Comparison of ENCODE assay signal across 8 cellular contexts in the genomic region with DNA sequence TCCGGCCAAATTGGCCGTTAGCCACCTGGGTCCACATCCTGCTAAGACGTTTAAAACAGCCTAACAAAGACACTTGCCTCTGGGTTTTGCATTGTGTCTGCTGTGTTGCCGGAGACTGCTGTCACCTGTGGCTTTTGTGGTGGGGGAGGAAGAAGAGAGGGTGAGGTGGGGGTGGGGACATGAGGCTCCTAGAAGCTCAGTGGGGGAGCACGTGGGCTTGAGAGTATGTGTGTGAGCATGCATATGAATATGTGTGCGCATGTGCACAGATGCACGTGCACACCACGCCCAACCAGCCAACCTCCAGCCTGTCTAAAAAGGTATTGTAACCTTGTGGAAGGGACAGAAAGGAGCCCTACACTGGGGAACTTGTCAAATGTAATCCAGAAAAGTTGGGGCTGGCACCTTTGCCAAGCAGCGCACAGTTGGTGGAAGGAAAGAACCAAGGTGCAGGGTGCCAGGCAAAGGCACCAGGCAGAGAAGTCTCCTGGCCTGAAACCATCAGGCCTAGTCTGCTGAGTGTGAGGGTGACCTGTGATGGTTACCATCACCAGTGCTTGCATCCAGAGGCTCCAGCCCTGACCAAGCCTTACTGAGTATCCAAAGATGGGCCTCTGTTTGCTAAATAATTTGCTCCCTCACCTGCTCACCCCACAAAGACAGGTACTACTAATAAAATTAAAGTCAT. TPM values are rescaled to one million over a fixed set of nuclear protein-coding genes. Genes with fewer than 3 reads are reported as not detected.
A peak's percentile ranks its signal among the peaks of the same experiment; 100 is the strongest.
DNase-seq lines count a peak whose midpoint lies in the region; ATAC-seq, FAIRE-seq and TF ChIP-seq lines count a peak whose summit lies in the region.

No MANE protein-coding gene starts in this region.

- no peak for FAIRE-seq in HepG2 (lab: Jason Lieb, UNC)

- 50% methylated on average over 6 of the region's 9 CpGs for WGBS in HepG2 (ENCODE audit: low lambda C conversion rate)

- no peak for TF ChIP-seq EP300 in HepG2 (IDR thresholded peaks at IDR 0.05; ENCODE audit: low read depth in 2 of 2, low read length in 2 of 2)
- TF ChIP-seq EP300 in HepG2 (CRISPR knock-in tag; IDR thresholded peaks at IDR 0.05; ENCODE audit: borderline replicate concordance): no peak

- intact Hi-C loops in activated CD4-positive, alpha-beta T cell treated with anti-CD3 and anti-CD28 coated beads for 36 hours (cut with DNase I, micrococcal nuclease): loop anchor here (1.0 to 10.0 kb wide), 4 partner anchors 9 to 495 kb away; a partner anchor contains a TSS
- intact Hi-C loops in HepG2 (cut with micrococcal nuclease; ENCODE audit: unreplicated experiment): no loop called here

- H3K4me3 Mint-ChIP-seq in activated CD4-positive, alpha-beta T cell treated with anti-CD3 and anti-CD28 coated beads for 36 hours: peak overlapping the region; percentile 52

- ATAC-seq in GM18867 (IDR thresholded peaks at IDR 0.05; ENCODE audit: unreplicated experiment) (peak; percentile 49), HG03064 (IDR thresholded peaks at IDR 0.05; ENCODE audit: low read depth, unreplicated experiment) (peak; percentile 32), HepG2 (no peak), HG02571 (IDR thresholded peaks at IDR 0.05; ENCODE audit: unreplicated experiment) (no peak)
- ATAC-seq in activated CD4-positive, alpha-beta T cell treated with anti-CD3 and anti-CD28 coated beads for 36 hours: peak; percentile 73

- POLR2A ChIA-PET in activated CD4-positive, alpha-beta T cell treated with anti-CD3 and anti-CD28 coated beads for 36 hours (lab: Charles Lee): interaction anchor here (0.7 to 1.1 kb wide), 2 partner anchors 10 to 12 kb away, joined by 3 to 4 read pairs; no protein-coding TSS in a partner anchor
- POLR2A ChIA-PET in HepG2 (lab: Yijun Ruan, JAX): no interaction called here

- CTCF ChIA-PET in activated CD4-positive, alpha-beta T cell treated with anti-CD3 and anti-CD28 coated beads for 36 hours (lab: Charles Lee): interaction anchor here (3.0 kb wide), 1 partner anchor 11 kb away, joined by 20 read pairs; no protein-coding TSS in a partner anchor
- CTCF ChIA-PET in HepG2 (lab: Yijun Ruan, JAX; ENCODE audit: low intra/inter-chr PET ratio, low total read pairs): no interaction called here

- H3K4me1 Mint-ChIP-seq in activated CD4-positive, alpha-beta T cell treated with anti-CD3 and anti-CD28 coated beads for 36 hours: peaks cover 64% of the 10 kb centered on the region

- TF ChIP-seq RAD21 in HepG2 (CRISPR knock-in tag; IDR thresholded peaks at IDR 0.05): no peak

- H3K79me2 ChIP-seq in HepG2 (ENCODE audit: insufficient read depth, low read length): no peaks in the 10 kb centered on the region

- TF ChIP-seq CTCF in HepG2 (CRISPR knock-in tag; IDR thresholded peaks at IDR 0.05): no peak

- BruUV-seq in HepG2 (replicated peaks; lab: Mats Ljungman, UMichigan): no TSS peak

- H3K9me3 ChIP-seq in HepG2 (ENCODE audit: low read length): no peaks in the 10 kb centered on the region

- H3K9me3 Mint-ChIP-seq in activated CD4-positive, alpha-beta T cell treated with anti-CD3 and anti-CD28 coated beads for 36 hours (ENCODE audit: low read depth): no peaks in the 10 kb centered on the region

- peak; percentile 84 for DNase-seq in activated CD4-positive, alpha-beta T cell treated with anti-CD3 and anti-CD28 coated beads for 36 hours
- no peak for DNase-seq in HepG2 (ENCODE audit: low spot score)
- DNase-seq in NCI-H345 treated with DMSO at 0.1 percent for 48 hours (lab: John Stamatoyannopoulos, UW; ENCODE audit: unreplicated experiment): no peak
- DNase-seq in hepatic stellate cell (ENCODE audit: low spot score): no peak
- no peak for DNase-seq in NCI-H2107 (lab: John Stamatoyannopoulos, UW)

- H3K27ac Mint-ChIP-seq in activated CD4-positive, alpha-beta T cell treated with anti-CD3 and anti-CD28 coated beads for 36 hours: peak overlapping the region; percentile 88

- H3K4me3 ChIP-seq in HepG2 (replicated peaks in 1 of 3; ENCODE audit: insufficient read depth in 1 of 3, low read depth in 2 of 3, low read length in 3 of 3): no peak overlapping the region

- no peaks in the 10 kb centered on the region for H3K27me3 Mint-ChIP-seq in activated CD4-positive, alpha-beta T cell treated with anti-CD3 and anti-CD28 coated beads for 36 hours

- H4K20me1 ChIP-seq in HepG2 (ENCODE audit: insufficient read depth, low read length): no peaks in the 10 kb centered on the region

- peak overlapping the region; percentile 18; the same call in 1 of the 2 replicates for H3K4me2 ChIP-seq in HepG2 (ENCODE audit: low read depth, low read length)

- no peaks in the 10 kb centered on the region for H3K36me3 Mint-ChIP-seq in activated CD4-positive, alpha-beta T cell treated with anti-CD3 and anti-CD28 coated beads for 36 hours (ENCODE audit: low read depth)

- no peak overlapping the region for H3K9ac ChIP-seq in HepG2 (ENCODE audit: insufficient read depth, low read depth, low read length)

- no peaks in the 10 kb centered on the region for H3K27me3 ChIP-seq in HepG2 (ENCODE audit: control insufficient read depth in 1 of 2, insufficient read depth in 2 of 2, low read length in 2 of 2)

- no peak overlapping the region for H3K27ac ChIP-seq in HepG2 (ENCODE audit: extremely low read length, insufficient read depth, low read length)

- H3K4me1 ChIP-seq in HepG2 (ENCODE audit: insufficient read depth, low read length): peaks cover 52% of the 10 kb centered on the region

- H2AFZ ChIP-seq in HepG2 (ENCODE audit: low read length): no peak overlapping the region

- no peaks in the 10 kb centered on the region for H3K36me3 ChIP-seq in HepG2 (replicated peaks in 1 of 2; ENCODE audit: control insufficient read depth in 1 of 2, insufficient read depth in 2 of 2, low read length in 2 of 2)

- in situ Hi-C loops in HepG2 (cut with HindIII; ENCODE audit: extremely low pct_ligation_motif_present, low pct_unique_long_range_greater_than_20kb): no loop called here

- TF ChIP-seq POLR2A in HepG2 (IDR thresholded peaks at IDR 0.05; ENCODE audit: insufficient read depth in 1 of 2, low read depth in 2 of 2, low read length in 2 of 2): no peak

TF ChIP-seq in HepG2, 621 proteins besides CTCF, POLR2A, EP300 and RAD21 (continues in another document):
- no peak for TF ChIP-seq FOSL1 (CRISPR knock-in tag; IDR thresholded peaks at IDR 0.05; ENCODE audit: borderline replicate concordance)
- no peak for TF ChIP-seq SPEN (CRISPR knock-in tag; IDR thresholded peaks at IDR 0.05; ENCODE audit: low read depth)
- TF ChIP-seq HNRNPK (IDR thresholded peaks at IDR 0.05; ENCODE audit: low read depth, low read length, poor library complexity, severe bottlenecking): no peak
- no peak for TF ChIP-seq NFRKB (IDR thresholded peaks at IDR 0.05)
- no peak for TF ChIP-seq CEBPG (CRISPR knock-in tag; IDR thresholded peaks at IDR 0.05)

RNA-seq across cellular contexts. Expression of a gene that starts 10.1 kb away (rescaled TPM):
- 100 to 1,000 TPM; 118 to 126 TPM for total RNA-seq in activated CD4-positive, alpha-beta T cell treated with anti-CD3 and anti-CD28 coated beads for 36 hours
- not detected in 2 replicates for total RNA-seq in HepG2 (2016; rRNA removed; fragmentation: Illumina TruSeq; extraction: Trizol)
- total RNA-seq in HepG2 (2016; cell fraction: cytosol; rRNA removed; fragmentation: Illumina TruSeq; extraction: Trizol; ENCODE audit: low read depth): not detected in 2 replicates
- total RNA-seq in HepG2 (2016; cell fraction: insoluble cytoplasmic fraction; rRNA removed; fragmentation: Illumina TruSeq; extraction: Trizol): not detected in 2 replicates
- not detected in 2 replicates for total RNA-seq in HepG2 (2016; cell fraction: membrane; rRNA removed; fragmentation: Illumina TruSeq; extraction: Trizol)
- total RNA-seq in HepG2 (2016; cell fraction: nucleus; rRNA removed; fragmentation: Illumina TruSeq; extraction: Trizol): not detected in 2 replicates
- polyA plus RNA-seq in HepG2 (2011; rRNA removed): 0.08 and 0.09 TPM in 2 replicates
- 0.11 and 0.12 TPM in 2 replicates for polyA plus RNA-seq in HepG2 (2011; cell fraction: cytosol; rRNA removed)
- 0.03 and 0.10 TPM in 2 replicates for polyA plus RNA-seq in HepG2 (2011; cell fraction: nucleus; rRNA removed)
- 0.11 TPM in 1 of 2 replicates, not detected in the other for polyA plus RNA-seq in HepG2 (2012)
- not detected in 2 replicates for polyA plus RNA-seq in HepG2 (2016; cell fraction: cytosol; fragmentation: Illumina TruSeq; extraction: Trizol; ENCODE audit: low read depth)
- polyA plus RNA-seq in HepG2 (2016; cell fraction: insoluble cytoplasmic fraction; fragmentation: Illumina TruSeq; extraction: Trizol; ENCODE audit: low read depth): not detected in 2 replicates
- not detected in 2 replicates for polyA plus RNA-seq in HepG2 (2016; cell fraction: membrane; fragmentation: Illumina TruSeq; extraction: Trizol; ENCODE audit: low read depth)
- polyA plus RNA-seq in HepG2 (2016; cell fraction: nucleus; fragmentation: Illumina TruSeq; extraction: Trizol; ENCODE audit: insufficient read depth, low read depth): not detected in 2 replicates
- polyA minus RNA-seq in HepG2 (2011; rRNA and poly(A)+ RNA removed; ENCODE audit: low replicate concordance): 0.07 TPM in 1 of 2 replicates, not detected in the other
- polyA minus RNA-seq in HepG2 (2011; cell fraction: cytosol; rRNA and poly(A)+ RNA removed): not detected in 2 replicates
- not detected in 2 replicates for polyA minus RNA-seq in HepG2 (2011; cell fraction: nucleus; rRNA and poly(A)+ RNA removed)

RNA-seq across cellular contexts. Expression of a gene that starts 30.8 kb away (rescaled TPM):
- total RNA-seq in activated CD4-positive, alpha-beta T cell treated with anti-CD3 and anti-CD28 coated beads for 36 hours: under 1 TPM; 0.43 to 0.63 TPM
- 0.49 and 1.1 TPM in 2 replicates for total RNA-seq in HepG2 (2016; rRNA removed; fragmentation: Illumina TruSeq; extraction: Trizol)
- total RNA-seq in HepG2 (2016; cell fraction: cytosol; rRNA removed; fragmentation: Illumina TruSeq; extraction: Trizol; ENCODE audit: low read depth): not detected in 2 replicates
- 0.34 and 1.1 TPM in 2 replicates for total RNA-seq in HepG2 (2016; cell fraction: insoluble cytoplasmic fraction; rRNA removed; fragmentation: Illumina TruSeq; extraction: Trizol)
- total RNA-seq in HepG2 (2016; cell fraction: membrane; rRNA removed; fragmentation: Illumina TruSeq; extraction: Trizol): 0.15 and 0.17 TPM in 2 replicates
- 0.68 and 1.3 TPM in 2 replicates for total RNA-seq in HepG2 (2016; cell fraction: nucleus; rRNA removed; fragmentation: Illumina TruSeq; extraction: Trizol)
- 1.8 and 3.8 TPM in 2 replicates for polyA plus RNA-seq in HepG2 (2011; rRNA removed)
- polyA plus RNA-seq in HepG2 (2011; cell fraction: cytosol; rRNA removed): 1.5 and 1.7 TPM in 2 replicates
- polyA plus RNA-seq in HepG2 (2011; cell fraction: nucleus; rRNA removed): 3.5 and 4.1 TPM in 2 replicates
- polyA plus RNA-seq in HepG2 (2012): 3.9 and 5.5 TPM in 2 replicates
- 0.06 and 0.21 TPM in 2 replicates for polyA plus RNA-seq in HepG2 (2016; cell fraction: cytosol; fragmentation: Illumina TruSeq; extraction: Trizol; ENCODE audit: low read depth)
- 0.59 and 0.69 TPM in 2 replicates for polyA plus RNA-seq in HepG2 (2016; cell fraction: insoluble cytoplasmic fraction; fragmentation: Illumina TruSeq; extraction: Trizol; ENCODE audit: low read depth)
- polyA plus RNA-seq in HepG2 (2016; cell fraction: membrane; fragmentation: Illumina TruSeq; extraction: Trizol; ENCODE audit: low read depth): 0.15 and 0.25 TPM in 2 replicates
- polyA plus RNA-seq in HepG2 (2016; cell fraction: nucleus; fragmentation: Illumina TruSeq; extraction: Trizol; ENCODE audit: insufficient read depth, low read depth): 2.0 and 2.7 TPM in 2 replicates
- polyA minus RNA-seq in HepG2 (2011; rRNA and poly(A)+ RNA removed; ENCODE audit: low replicate concordance): 2.4 TPM in 1 of 2 replicates, not detected in the other
- 0.53 and 1.3 TPM in 2 replicates for polyA minus RNA-seq in HepG2 (2011; cell fraction: cytosol; rRNA and poly(A)+ RNA removed)
- polyA minus RNA-seq in HepG2 (2011; cell fraction: nucleus; rRNA and poly(A)+ RNA removed): 2.1 and 2.9 TPM in 2 replicates

Comparison
In these comparisons a context has a peak if more than half of its experiments do, and no peak if none do; other contexts are left out.
1. ATAC-seq: peak in GM18867 (single experiment), HG03064 (single experiment) and activated CD4-positive, alpha-beta T cell treated with anti-CD3 and anti-CD28 coated beads for 36 hours (single experiment); none in HepG2 (single experiment) and HG02571 (single experiment).
2. RNA of a gene that starts 10.1 kb away (total RNA-seq): 118 to 126 TPM in activated CD4-positive, alpha-beta T cell treated with anti-CD3 and anti-CD28 coated beads for 36 hours; not detected in HepG2; every median in the first group is over 100 times any median in the second.